In genomic region chr5:152819891-152820290, GRCh38 we compare ENCODE assay signal across 31 cellular contexts.
"Had no signal": no experiment of that assay in that cellular context is flagged by ENCODE, and none has a peak within 500 bp of the region (broad histone marks: within the 10 kb centered on the region; RNA-seq: fewer than 3 reads in every experiment).

No MANE protein-coding gene starts in this region.

- H3K36me3 Mint-ChIP-seq: activated naive CD8-positive, alpha-beta T cell had no signal

- H3K4me3 Mint-ChIP-seq: activated B cell treated with CpG ODN at 0.5 μM for 24 hours; activated CD4-positive, alpha-beta memory T cell treated with anti-CD3 and anti-CD28 coated beads, Interleukin-2, amount 10 ng/mL, durations not matched to agents 7 days and 5 days; activated naive CD8-positive, alpha-beta T cell; activated T-cell treated with anti-CD3 and anti-CD28 coated beads, Interleukin-2, amount 50 U/mL, for 24 hours; activated T-cell treated with anti-CD3 and anti-CD28 coated beads, Interleukin-2, amount 50 U/mL, for 72 hours; activated T-helper 17 cell treated with anti-CD3 and anti-CD28 coated beads, Interleukin-2, amount 50 U/mL, for 72 hours; central memory CD8-positive, alpha-beta T cell; dendritic cell treated with granulocyte-macrophage colony-stimulating factor and Interleukin-4, amounts not matched to agents 40 ng/mL and 50 ng/mL, for 4 days; T-helper 17 cell; T-helper 2 cell treated with Interferon-gamma antibody and Interleukin-4, amounts not matched to agents 5 μg/mL and 100 μg/mL, for 36 hours had no signal

- H3K4me1 ChIP-seq: esophagus muscularis mucosa, foreskin keratinocyte, gastroesophageal sphincter had no signal

- ATAC-seq: activated CD4-positive, CD25-positive, alpha-beta regulatory T cell treated with anti-CD3 and anti-CD28 coated beads, Interleukin-2, amount 50 U/mL, for 24 hours; activated T-cell treated with anti-CD3 and anti-CD28 coated beads, Interleukin-2, amount 50 U/mL, for 72 hours; activated T-helper 17 cell treated with anti-CD3 and anti-CD28 coated beads, Interleukin-2, amount 50 U/mL, for 72 hours; foreskin keratinocyte; gastroesophageal sphincter; T-helper 17 cell had no signal

- H3K36me3 ChIP-seq: brain microvascular endothelial cell, esophagus muscularis mucosa, gastroesophageal sphincter, WERI-Rb-1 had no signal

- H3K27ac ChIP-seq: brain microvascular endothelial cell, coronary artery, dorsolateral prefrontal cortex, esophagus muscularis mucosa, foreskin keratinocyte, gastroesophageal sphincter, WERI-Rb-1 had no signal

- H3K9me3 ChIP-seq: esophagus muscularis mucosa, gastroesophageal sphincter had no signal

- DNase-seq: activated B cell treated with CpG ODN at 0.5 μM for 24 hours; activated CD4-positive, alpha-beta memory T cell treated with anti-CD3 and anti-CD28 coated beads, Interleukin-2, amount 10 ng/mL, durations not matched to agents 7 days and 5 days; activated CD4-positive, alpha-beta T cell treated with anti-CD3 and anti-CD28 coated beads for 48 hours; activated CD8-positive, alpha-beta memory T cell treated with anti-CD3 and anti-CD28 coated beads, Interleukin-2, amount 50 U/mL, for 48 hours; activated effector memory CD4-positive, alpha-beta T cell treated with Interleukin-2 at 50 U/mL for 16 hours; activated gamma-delta T cell treated with Interleukin-2 at 50 U/mL for 16 hours; activated naive CD4-positive, alpha-beta T cell treated with anti-CD3 and anti-CD28 coated beads, Interleukin-2, amount 50 U/mL, for 16 hours; activated naive CD4-positive, alpha-beta T cell treated with Interleukin-2 at 50 U/mL for 16 hours; activated T-cell treated with anti-CD3 and anti-CD28 coated beads for 4 hours; activated T-cell treated with anti-CD3 and anti-CD28 coated beads, Interleukin-2, amount 50 U/mL, for 24 hours; activated T-cell treated with anti-CD3 and anti-CD28 coated beads, Interleukin-2, amount 50 U/mL, for 72 hours; amniotic stem cell; anterior cingulate cortex; brain microvascular endothelial cell; dorsolateral prefrontal cortex; effector memory CD4-positive, alpha-beta T cell; erythroblast; foreskin keratinocyte; T-helper 1 cell; T-helper 17 cell; T1000; WERI-Rb-1 had no signal

- H3K27me3 Mint-ChIP-seq: activated B cell treated with CpG ODN at 0.5 μM for 24 hours; activated CD4-positive, alpha-beta memory T cell treated with anti-CD3 and anti-CD28 coated beads, Interleukin-2, amount 10 ng/mL, durations not matched to agents 7 days and 5 days; activated naive CD8-positive, alpha-beta T cell; activated T-cell treated with anti-CD3 and anti-CD28 coated beads, Interleukin-2, amount 50 U/mL, for 24 hours; activated T-helper 17 cell treated with anti-CD3 and anti-CD28 coated beads, Interleukin-2, amount 50 U/mL, for 72 hours; central memory CD8-positive, alpha-beta T cell; dendritic cell treated with granulocyte-macrophage colony-stimulating factor and Interleukin-4, amounts not matched to agents 40 ng/mL and 50 ng/mL, for 4 days; T-helper 17 cell had no signal

- H3K9me3 Mint-ChIP-seq: activated B cell treated with CpG ODN at 0.5 μM for 24 hours had no signal

- H3K4me1 Mint-ChIP-seq: activated B cell treated with CpG ODN at 0.5 μM for 24 hours; activated CD4-positive, alpha-beta memory T cell treated with anti-CD3 and anti-CD28 coated beads, Interleukin-2, amount 10 ng/mL, durations not matched to agents 7 days and 5 days; activated T-helper 17 cell treated with anti-CD3 and anti-CD28 coated beads, Interleukin-2, amount 50 U/mL, for 72 hours; central memory CD8-positive, alpha-beta T cell; T-helper 17 cell had no signal

- H3K27me3 ChIP-seq: brain microvascular endothelial cell, esophagus muscularis mucosa, foreskin keratinocyte, gastroesophageal sphincter had no signal

- H3K4me3 ChIP-seq: coronary artery, dorsolateral prefrontal cortex, esophagus muscularis mucosa, gastroesophageal sphincter had no signal

- H3K27ac Mint-ChIP-seq: activated B cell treated with CpG ODN at 0.5 μM for 24 hours; activated CD4-positive, alpha-beta memory T cell treated with anti-CD3 and anti-CD28 coated beads, Interleukin-2, amount 10 ng/mL, durations not matched to agents 7 days and 5 days; activated naive CD8-positive, alpha-beta T cell; activated T-cell treated with anti-CD3 and anti-CD28 coated beads, Interleukin-2, amount 50 U/mL, for 24 hours; activated T-cell treated with anti-CD3 and anti-CD28 coated beads, Interleukin-2, amount 50 U/mL, for 72 hours; activated T-helper 17 cell treated with anti-CD3 and anti-CD28 coated beads, Interleukin-2, amount 50 U/mL, for 72 hours; dendritic cell treated with granulocyte-macrophage colony-stimulating factor and Interleukin-4, amounts not matched to agents 40 ng/mL and 50 ng/mL, for 4 days; T-helper 17 cell; T-helper 2 cell treated with Interferon-gamma antibody and Interleukin-4, amounts not matched to agents 5 μg/mL and 100 μg/mL, for 36 hours had no signal
